ENCODE assay signal across 8 cellular contexts in the genomic region with DNA sequence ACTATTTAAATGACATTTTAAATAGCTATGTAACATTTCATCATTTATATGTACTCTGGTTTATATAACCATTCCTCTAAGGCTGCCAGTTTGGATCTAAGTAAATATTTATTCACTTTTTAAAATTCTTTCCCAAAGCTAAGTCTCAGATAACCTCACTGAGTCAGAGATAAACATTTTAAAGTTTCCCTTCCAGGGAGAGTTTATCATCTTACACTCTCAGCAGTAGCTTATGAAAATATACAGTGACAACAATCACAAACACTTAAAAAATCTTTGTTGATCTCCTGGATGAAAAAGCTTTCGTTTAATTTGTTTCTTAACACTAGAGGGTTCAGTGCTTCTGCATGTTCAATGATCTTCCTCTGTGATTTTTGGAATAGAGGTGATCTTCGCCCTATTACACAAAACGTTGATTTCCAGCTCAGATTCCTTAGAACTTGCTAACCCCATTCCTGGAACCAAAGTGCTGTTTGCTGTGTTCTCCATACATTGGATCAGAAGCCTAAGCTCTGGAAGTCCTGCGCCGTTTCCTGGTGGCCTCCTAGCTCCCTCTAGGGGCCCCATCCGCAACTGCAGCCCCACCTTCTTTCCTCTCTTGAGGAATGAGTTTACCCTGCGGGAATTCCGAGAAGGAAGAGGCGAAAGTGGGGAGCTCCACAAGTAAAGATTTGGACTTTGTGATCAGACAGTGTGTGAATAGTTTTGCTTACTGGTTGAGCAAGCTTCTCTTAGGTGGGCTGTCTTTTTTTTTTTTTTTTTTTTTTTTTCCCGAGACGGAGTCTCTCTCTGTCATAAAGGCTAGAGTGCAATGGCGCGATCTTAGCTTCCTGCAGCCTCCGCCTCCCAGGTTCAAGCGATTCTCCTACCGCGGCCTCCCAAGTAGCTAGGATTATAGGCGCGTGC. TPM values are rescaled to one million over a fixed set of nuclear protein-coding genes. Genes with fewer than 3 reads are reported as not detected.
DNase-seq lines count a peak whose midpoint lies in the region; ATAC-seq and FAIRE-seq lines count a peak whose summit lies in the region.

No MANE protein-coding gene starts in this region.

- DNase-seq in NCI-H2081 (lab: John Stamatoyannopoulos, UW) (peak; percentile 52 to 53), NCI-H2081 treated with DMSO at 0.1 percent for 48 hours (lab: John Stamatoyannopoulos, UW) (no peak), MV-4-11 (lab: John Stamatoyannopoulos, UW) (peak; percentile 21), epidermal melanocyte (ENCODE audit: insufficient read length, low spot score) (peak; percentile 48), mucosa of gallbladder (ENCODE audit: low spot score) (peak; percentile 81), urothelium cell line (ENCODE audit: low spot score) (peak; percentile 72)
- DNase-seq in activated CD4-positive, alpha-beta T cell treated with anti-CD3 and anti-CD28 coated beads, Interleukin-2, amount 50 U/mL, for 48 hours, result peak; percentile 53 to 63

- FAIRE-seq in urothelium cell line (lab: Jason Lieb, UNC), result no peak

- no peak for ATAC-seq in GM19463 (IDR thresholded peaks at IDR 0.05; ENCODE audit: unreplicated experiment)

RNA-seq across cellular contexts. Expression of a gene that starts 29.3 kb away (rescaled TPM):
- total RNA-seq in mucosa of gallbladder, result 51.8 TPM
